8 cellular contexts compared by ENCODE assay signal in the genomic region with DNA sequence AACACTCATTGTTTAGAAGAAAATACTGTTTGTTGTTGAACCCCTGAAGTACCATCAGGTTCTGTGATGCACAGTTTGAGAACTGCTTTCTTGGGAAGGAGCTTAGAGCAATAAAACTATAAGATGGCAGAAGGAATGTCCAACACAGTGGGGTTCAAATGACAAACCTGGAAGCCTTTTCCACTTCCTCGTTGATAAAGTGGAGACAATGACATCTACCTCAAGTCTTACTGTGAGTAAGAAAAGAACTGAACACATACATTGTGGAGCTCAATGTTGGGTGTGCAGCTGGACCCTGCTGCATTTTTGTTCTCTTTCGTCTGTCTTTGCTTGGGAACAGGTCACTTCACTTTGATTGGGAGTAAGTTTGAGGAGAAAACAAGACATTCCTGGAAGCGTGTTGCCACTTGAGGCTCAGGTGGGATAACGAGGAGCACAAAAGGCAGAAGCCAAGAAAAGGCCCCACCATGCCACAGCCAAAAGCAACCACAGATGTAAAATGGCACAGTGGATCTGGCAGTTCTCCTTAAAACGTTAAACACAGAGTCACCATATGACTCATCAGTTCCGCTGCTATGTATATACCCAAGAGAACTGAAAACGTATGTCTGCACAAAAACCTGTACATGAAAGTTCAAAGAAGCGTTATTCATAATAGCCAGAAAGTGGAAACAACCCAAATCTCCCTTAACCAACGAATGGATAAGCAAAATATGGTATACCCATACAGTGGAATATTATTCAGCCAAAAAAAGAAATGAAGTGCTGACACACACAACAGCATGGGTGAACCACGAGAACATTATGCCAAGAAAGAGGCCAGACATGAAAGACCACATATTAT. TPM values are rescaled to one million over a fixed set of nuclear protein-coding genes. Genes with fewer than 3 reads are reported as not detected.
DNase-seq lines count a peak whose midpoint lies in the region; ATAC-seq lines count a peak whose summit lies in the region.

No MANE protein-coding gene starts in this region.

- CTCF ChIA-PET in activated CD4-positive, alpha-beta T cell treated with anti-CD3 and anti-CD28 coated beads for 36 hours (lab: Charles Lee), result interaction anchor here (1.1 kb wide), 1 partner anchor 13 kb away, joined by 3 read pairs; no protein-coding TSS in a partner anchor

- peaks cover 52% of the 10 kb centered on the region for H3K4me1 Mint-ChIP-seq in activated CD4-positive, alpha-beta T cell treated with anti-CD3 and anti-CD28 coated beads for 36 hours

- H3K4me3 Mint-ChIP-seq in activated CD4-positive, alpha-beta T cell treated with anti-CD3 and anti-CD28 coated beads for 36 hours, result peak overlapping the region; percentile 36

- peaks cover 5% of the 10 kb centered on the region for H3K9me3 Mint-ChIP-seq in activated CD4-positive, alpha-beta T cell treated with anti-CD3 and anti-CD28 coated beads for 36 hours (ENCODE audit: low read depth)

- POLR2A ChIA-PET in activated CD4-positive, alpha-beta T cell treated with anti-CD3 and anti-CD28 coated beads for 36 hours (lab: Charles Lee), result no interaction called here

- peak; percentile 82 for ATAC-seq in activated CD4-positive, alpha-beta T cell treated with anti-CD3 and anti-CD28 coated beads for 36 hours
- peak; percentile 83 for ATAC-seq in HG02938 (IDR thresholded peaks at IDR 0.05; ENCODE audit: unreplicated experiment)

- intact Hi-C loops in activated CD4-positive, alpha-beta T cell treated with anti-CD3 and anti-CD28 coated beads for 36 hours (cut with DNase I, micrococcal nuclease), result loop anchor here (1.0 to 2.0 kb wide), 4 partner anchors 10 to 43 kb away; partner anchors contain the start of gene SUB1 (in 2 of the 2)
- intact Hi-C loops in posterior vena cava (cut with DNase I), result no loop called here

- peak; percentile 61 for DNase-seq in activated CD4-positive, alpha-beta T cell treated with anti-CD3 and anti-CD28 coated beads for 36 hours
- no peak for DNase-seq in activated CD4-positive, alpha-beta T cell treated with anti-CD3 and anti-CD28 coated beads, Interleukin-2, amount 50 U/mL, for 4 hours
- peak; percentile 75 for DNase-seq in RPMI8226
- peak; percentile 28 for DNase-seq in stimulated activated CD4-positive, alpha-beta T cell treated with anti-CD3 and anti-CD28 coated beads, Interleukin-1b, Interleukin-23, amount 100 ng/mL, for 48 hours
- no peak for DNase-seq in posterior vena cava (ENCODE audit: low spot score)
- DNase-seq in SW 1271 (lab: John Stamatoyannopoulos, UW), result no peak
- DNase-seq in globus pallidus (ENCODE audit: low spot score), result no peak

- peak overlapping the region; percentile 95 for H3K27ac Mint-ChIP-seq in activated CD4-positive, alpha-beta T cell treated with anti-CD3 and anti-CD28 coated beads for 36 hours

- peaks cover 28% of the 10 kb centered on the region for H3K36me3 Mint-ChIP-seq in activated CD4-positive, alpha-beta T cell treated with anti-CD3 and anti-CD28 coated beads for 36 hours (ENCODE audit: low read depth)

- no peaks in the 10 kb centered on the region for H3K27me3 Mint-ChIP-seq in activated CD4-positive, alpha-beta T cell treated with anti-CD3 and anti-CD28 coated beads for 36 hours

RNA-seq across cellular contexts. Expression of gene SUB1, which starts 42.9 kb away (rescaled TPM):
- 100 to 1,000 TPM; 418 to 458 TPM for total RNA-seq in activated CD4-positive, alpha-beta T cell treated with anti-CD3 and anti-CD28 coated beads for 36 hours
- total RNA-seq in posterior vena cava, result 100 to 1,000 TPM; 151 to 179 TPM

Comparison
In these comparisons a context has a peak if more than half of its experiments do, and no peak if none do; other contexts are left out.
1. DNase-seq: peak in activated CD4-positive, alpha-beta T cell treated with anti-CD3 and anti-CD28 coated beads for 36 hours (single experiment), RPMI8226 (single experiment) and stimulated activated CD4-positive, alpha-beta T cell treated with anti-CD3 and anti-CD28 coated beads, Interleukin-1b, Interleukin-23, amount 100 ng/mL, for 48 hours (single experiment); none in activated CD4-positive, alpha-beta T cell treated with anti-CD3 and anti-CD28 coated beads, Interleukin-2, amount 50 U/mL, for 4 hours (0 of 2), posterior vena cava (single experiment), SW 1271 (0 of 2) and globus pallidus (single experiment).
2. intact Hi-C loops: an anchor here in activated CD4-positive, alpha-beta T cell treated with anti-CD3 and anti-CD28 coated beads for 36 hours (1.0 to 2.0 kb wide); none called in posterior vena cava.